Comparison of ENCODE assay signal across 30 cellular contexts in the genomic region with DNA sequence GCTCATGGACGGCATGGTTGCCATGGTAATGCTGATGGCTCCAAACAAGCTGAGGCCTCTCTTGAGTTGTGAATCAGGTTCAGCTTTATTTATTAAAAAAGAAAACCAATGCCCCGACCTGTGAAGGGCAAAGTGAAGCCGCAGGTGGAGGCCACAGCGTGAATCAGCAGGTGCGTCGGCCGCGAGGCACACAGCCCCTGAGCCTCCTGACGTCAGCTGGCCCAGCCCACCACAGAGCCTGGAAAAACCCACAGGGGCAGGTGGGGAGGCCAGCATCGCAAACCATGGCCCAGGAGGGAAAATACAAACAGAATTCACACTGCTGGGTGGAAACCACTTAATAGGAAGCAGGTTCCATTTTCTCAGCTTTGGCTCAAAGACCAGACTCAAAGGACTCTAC. TPM values are rescaled to one million over a fixed set of nuclear protein-coding genes. Genes with fewer than 3 reads are reported as not detected.
A peak's percentile ranks its signal among the peaks of the same experiment; 100 is the strongest.
DNase-seq lines count a peak whose midpoint lies in the region; ATAC-seq, FAIRE-seq and TF ChIP-seq lines count a peak whose summit lies in the region.
"Had no signal": no experiment of that assay in that cellular context is flagged by ENCODE, and none has a peak within 500 bp of the region (broad histone marks: within the 10 kb centered on the region; RNA-seq: fewer than 3 reads in every experiment).

No MANE protein-coding gene starts in this region.

- H3K79me2 ChIP-seq in K562 (ENCODE audit: control insufficient read depth, insufficient read depth, low read length), result no peaks in the 10 kb centered on the region
- H3K79me2 ChIP-seq: hepatocyte had no signal

- 0 out of 2 replicates have a peak overlapping the region, but pooled peaks have one; percentile 8 for H2AFZ ChIP-seq in K562 (ENCODE audit: low read depth, low read length)
- H2AFZ ChIP-seq: hepatocyte had no signal

- BruUV-seq in K562 (replicated peaks; lab: Mats Ljungman, UMichigan), result no TSS peak

- no peak overlapping the region for H3K4me3 ChIP-seq in K562
- H3K4me3 ChIP-seq: BLaER1, hepatocyte, left ventricle myocardium inferior, Peyer's patch, uterus had no signal

- no peaks in the 10 kb centered on the region for H3K27me3 Mint-ChIP-seq in stimulated activated naive CD8-positive, alpha-beta T cell treated with anti-CD3 and anti-CD28 coated beads, Interleukin-15, amount 100 ng/mL, for 72 hours
- no peaks in the 10 kb centered on the region for H3K27me3 Mint-ChIP-seq in type B pancreatic cell

- H3K27ac Mint-ChIP-seq in stimulated activated naive CD8-positive, alpha-beta T cell treated with anti-CD3 and anti-CD28 coated beads, Interleukin-15, amount 100 ng/mL, for 72 hours, result no peak overlapping the region
- peak overlapping the region; percentile 39 for H3K27ac Mint-ChIP-seq in type B pancreatic cell
- H3K27ac Mint-ChIP-seq: activated naive CD8-positive, alpha-beta T cell treated with anti-CD3 and anti-CD28 coated beads, Interleukin-2, amount 10 ng/mL, durations not matched to agents 7 days and 5 days; activated T-helper 17 cell treated with anti-CD3 and anti-CD28 coated beads, Interleukin-2, amount 50 U/mL, for 72 hours; immature natural killer cell had no signal

- POLR2A ChIA-PET in K562 (lab: Yijun Ruan, JAX), result interaction anchor here (0.9 to 1.7 kb wide), 3 partner anchors 11 to 26 kb away, joined by 3 to 7 read pairs (median 4); no protein-coding TSS in a partner anchor

- H3K4me3 Mint-ChIP-seq in stimulated activated naive CD8-positive, alpha-beta T cell treated with anti-CD3 and anti-CD28 coated beads, Interleukin-15, amount 100 ng/mL, for 72 hours, result no peak overlapping the region
- no peak overlapping the region for H3K4me3 Mint-ChIP-seq in type B pancreatic cell
- H3K4me3 Mint-ChIP-seq: activated naive CD8-positive, alpha-beta T cell treated with anti-CD3 and anti-CD28 coated beads, Interleukin-2, amount 10 ng/mL, durations not matched to agents 7 days and 5 days; activated T-helper 17 cell treated with anti-CD3 and anti-CD28 coated beads, Interleukin-2, amount 50 U/mL, for 72 hours; immature natural killer cell; neural crest cell had no signal

- peak overlapping the region in 1 of 2 experiments; percentile 12; a peak in 1 of 4 replicates for H3K9ac ChIP-seq in K562 (ENCODE audit: insufficient read depth in 1 of 2, low read depth in 2 of 2, low read length in 2 of 2)
- H3K9ac ChIP-seq: BLaER1 had no signal

- no peak overlapping the region for H3K4me2 ChIP-seq in K562 (ENCODE audit: insufficient read depth, low read length)
- H3K4me2 ChIP-seq: BLaER1, hepatocyte had no signal

- no peaks in the 10 kb centered on the region for H3K27me3 ChIP-seq in K562 (ENCODE audit: control insufficient read depth in 2 of 2, insufficient read depth in 2 of 2, low read length in 2 of 2)
- H3K27me3 ChIP-seq: BLaER1, hepatocyte, Peyer's patch, uterus had no signal

- H4K20me1 ChIP-seq in K562 (replicated peaks; ENCODE audit: control insufficient read depth, insufficient read depth, low read length), result no peaks in the 10 kb centered on the region
- H4K20me1 ChIP-seq: BLaER1 had no signal

- 64% methylated on average over 9 of the region's 10 CpGs for WGBS in K562 (ENCODE audit: insufficient coverage, low coverage, missing lambda C conversion rate)

- FAIRE-seq in K562 (lab: Jason Lieb, UNC), result no peak
- FAIRE-seq: G401.6, GM18507 had no signal

- no peak for TF ChIP-seq RAD21 in K562 (CRISPR knock-in tag; conservative IDR thresholded peaks at IDR 0.05 in 1 of 2, IDR thresholded peaks at IDR 0.05 in 1 of 2)

- no peak for TF ChIP-seq EP300 in K562 (IDR thresholded peaks at IDR 0.05; ENCODE audit: low read length)

- no peak for TF ChIP-seq CTCF in K562 (IDR thresholded peaks at IDR 0.05 in 2 of 3, conservative IDR thresholded peaks at IDR 0.05 in 1 of 3; ENCODE audit: insufficient read depth in 2 of 3, low read depth in 1 of 3, low read length in 3 of 3)
- no peak for TF ChIP-seq CTCF in type B pancreatic cell (conservative IDR thresholded peaks at IDR 0.05)

- no peak overlapping the region for H3K27ac ChIP-seq in K562 (ENCODE audit: extremely low read depth, low read depth, low read length)
- H3K27ac ChIP-seq: BLaER1, hepatocyte, left ventricle myocardium inferior, Peyer's patch, uterus, WERI-Rb-1 had no signal

- no peaks in the 10 kb centered on the region for H3K9me3 Mint-ChIP-seq in stimulated activated naive CD8-positive, alpha-beta T cell treated with anti-CD3 and anti-CD28 coated beads, Interleukin-15, amount 100 ng/mL, for 72 hours
- no peaks in the 10 kb centered on the region for H3K9me3 Mint-ChIP-seq in type B pancreatic cell
- H3K9me3 Mint-ChIP-seq: activated naive CD8-positive, alpha-beta T cell treated with anti-CD3 and anti-CD28 coated beads, Interleukin-2, amount 10 ng/mL, durations not matched to agents 7 days and 5 days; activated T-helper 17 cell treated with anti-CD3 and anti-CD28 coated beads, Interleukin-2, amount 50 U/mL, for 72 hours; immature natural killer cell had no signal

- CTCF ChIA-PET in K562 (lab: Yijun Ruan, JAX; ENCODE audit: low intra/inter-chr PET ratio), result no interaction called here

- H3K9me3 ChIP-seq in K562 (replicated peaks; ENCODE audit: control insufficient read depth, insufficient read depth, low read depth, low read length), result peaks cover 3% of the 10 kb centered on the region; the same call in 1 of the 2 replicates
- H3K9me3 ChIP-seq: left ventricle myocardium inferior, Peyer's patch, uterus had no signal

- no peaks in the 10 kb centered on the region for H3K36me3 Mint-ChIP-seq in type B pancreatic cell
- H3K36me3 Mint-ChIP-seq: activated naive CD8-positive, alpha-beta T cell treated with anti-CD3 and anti-CD28 coated beads, Interleukin-2, amount 10 ng/mL, durations not matched to agents 7 days and 5 days; immature natural killer cell had no signal

- no peaks in the 10 kb centered on the region for H3K4me1 Mint-ChIP-seq in stimulated activated naive CD8-positive, alpha-beta T cell treated with anti-CD3 and anti-CD28 coated beads, Interleukin-15, amount 100 ng/mL, for 72 hours
- peaks cover 5% of the 10 kb centered on the region for H3K4me1 Mint-ChIP-seq in type B pancreatic cell (ENCODE audit: unreplicated experiment)
- H3K4me1 Mint-ChIP-seq: activated naive CD8-positive, alpha-beta T cell treated with anti-CD3 and anti-CD28 coated beads, Interleukin-2, amount 10 ng/mL, durations not matched to agents 7 days and 5 days; activated T-helper 17 cell treated with anti-CD3 and anti-CD28 coated beads, Interleukin-2, amount 50 U/mL, for 72 hours; immature natural killer cell; neural crest cell had no signal

- no peaks in the 10 kb centered on the region for H3K36me3 ChIP-seq in K562 (ENCODE audit: control insufficient read depth, insufficient read depth, low read length)
- H3K36me3 ChIP-seq: BLaER1, left ventricle myocardium inferior, Peyer's patch, uterus, WERI-Rb-1 had no signal

- intact Hi-C loops in K562 (cut with micrococcal nuclease), result no loop called here

- no peak for TF ChIP-seq POLR2A in K562 (conservative IDR thresholded peaks at IDR 0.05)

- in situ Hi-C loops in K562 (cut with MboI), result no loop called here

- peak; percentile 13 for ATAC-seq in stimulated activated naive CD8-positive, alpha-beta T cell treated with anti-CD3 and anti-CD28 coated beads, Interleukin-15, Interleukin-2, amounts not matched to agents 100 U/mL and 50 U/mL, for 24 hours
- ATAC-seq in stimulated activated naive CD8-positive, alpha-beta T cell treated with anti-CD3 and anti-CD28 coated beads, Interleukin-15, amount 100 ng/mL, for 72 hours, result no peak
- ATAC-seq in K562 (no peak), GM19452 (IDR thresholded peaks at IDR 0.05; ENCODE audit: unreplicated experiment) (no peak), HG03520 (IDR thresholded peaks at IDR 0.05; ENCODE audit: unreplicated experiment) (no peak)
- ATAC-seq: activated T-helper 17 cell treated with anti-CD3 and anti-CD28 coated beads, Interleukin-2, amount 50 U/mL, for 72 hours had no signal

- no peak for DNase-seq in stimulated activated naive CD8-positive, alpha-beta T cell treated with anti-CD3 and anti-CD28 coated beads, Interleukin-15, Interleukin-2, amounts not matched to agents 100 U/mL and 50 U/mL, for 24 hours
- DNase-seq in stimulated activated naive CD8-positive, alpha-beta T cell treated with anti-CD3 and anti-CD28 coated beads, Interleukin-15, amount 100 ng/mL, for 72 hours, result no peak
- peak; percentile 77 for DNase-seq in NCI-H2227 treated with DMSO at 0.1 percent for 48 hours (lab: John Stamatoyannopoulos, UW)
- DNase-seq in K562 (ENCODE audit: extremely low read depth in 1 of 4, low spot score in 3 of 4), result no peak
- DNase-seq in type B pancreatic cell (ENCODE audit: extremely low spot score, unreplicated experiment), result no peak
- DNase-seq in 8988T, result no peak
- DNase-seq: ACHN; activated CD4-positive, alpha-beta T cell treated with anti-CD3 and anti-CD28 coated beads, Interleukin-2, amount 50 U/mL, for 1 hour; activated CD8-positive, alpha-beta memory T cell treated with anti-CD3 and anti-CD28 coated beads, Interleukin-2, amount 50 U/mL, for 4 hours; activated naive CD8-positive, alpha-beta T cell treated with anti-CD3 and anti-CD28 coated beads, Interleukin-2, amount 10 ng/mL, durations not matched to agents 7 days and 5 days; cerebellar nuclear complex; erythroblast; foreskin fibroblast; HCEC 1CT; immature natural killer cell; left ventricle myocardium inferior; NCI-H1048; NCI-H2171 treated with DMSO at 0.1 percent for 48 hours; NK-92 treated with Interleukin-12 subunit alpha and Interleukin-12 subunit beta, amount 100 ng/mL, for 24 hours; Peyer's patch; uterus; WERI-Rb-1 had no signal

- H3K9me1 ChIP-seq in K562 (ENCODE audit: control insufficient read depth, insufficient read depth, low read length), result no peaks in the 10 kb centered on the region

- H3K4me1 ChIP-seq in K562 (replicated peaks in 1 of 2; ENCODE audit: control insufficient read depth in 2 of 2, insufficient read depth in 2 of 2, low read length in 2 of 2), result peaks cover 8 to 9% of the 10 kb centered on the region in 2 experiments; a peak in 4 of 5 replicates
- H3K4me1 ChIP-seq: left ventricle myocardium inferior, Peyer's patch, uterus had no signal

RNA-seq across cellular contexts. Expression of a gene that starts 17.3 kb away (rescaled TPM):
- total RNA-seq in K562 (2011; cell fraction: chromatin; rRNA removed; ENCODE audit: low replicate concordance), result 19.2 and 27.7 TPM in 2 replicates
- 19.9 and 20.2 TPM in 2 replicates for total RNA-seq in K562 (2011; cell fraction: nucleolus; rRNA removed)
- total RNA-seq in K562 (2011; cell fraction: nucleoplasm; rRNA removed), result 24.8 and 32.7 TPM in 2 replicates
- total RNA-seq in K562 (2014; rRNA removed) (4.1 and 7.1 TPM in 2 replicates), K562 (2014; rRNA removed; fragmentation: Illumina TruSeq; extraction: Trizol) (3.7 and 5.2 TPM in 2 replicates), K562 (2015; rRNA removed; fragmentation: Illumina TruSeq; extraction: Trizol) (2.4 and 5.5 TPM in 2 replicates), K562 (2021) (24.9 and 27.6 TPM in 2 replicates), type B pancreatic cell (ENCODE audit: low replicate concordance) (9.8 and 20.8 TPM in 2 replicates)
- polyA plus RNA-seq in K562 (2011; rRNA removed) (1.3 and 3.0 TPM in 2 replicates), K562 (2014; fragmentation: Illumina TruSeq; extraction: Trizol) (16.2 and 20.5 TPM in 2 replicates), K562 (2014; fragmentation: Nextera tagmentation; extraction: Ambion mirVana) (1 to 10 TPM; 1.2 to 1.4 TPM), K562 (2014; rRNA removed) (4.9 and 5.3 TPM in 2 replicates)
- polyA plus RNA-seq in K562 (2011; cell fraction: cytosol; rRNA removed), result 2.3 and 2.9 TPM in 2 replicates
- polyA plus RNA-seq in K562 (2011; cell fraction: nucleus; rRNA removed), result 4.5 and 7.2 TPM in 2 replicates
- 17.1 and 21.9 TPM in 2 replicates for polyA plus RNA-seq in K562 (2012)
- polyA minus RNA-seq in K562 (2011; rRNA and poly(A)+ RNA removed), result 4.1 and 4.8 TPM in 2 replicates
- polyA minus RNA-seq in K562 (2011; cell fraction: cytosol; rRNA and poly(A)+ RNA removed), result 15.2 and 25.1 TPM in 2 replicates
- polyA minus RNA-seq in K562 (2011; cell fraction: nucleus; rRNA and poly(A)+ RNA removed), result 3.4 and 5.2 TPM in 2 replicates
- total RNA-seq: activated naive CD8-positive, alpha-beta T cell treated with anti-CD3 and anti-CD28 coated beads, Interleukin-2, amount 10 ng/mL, durations not matched to agents 7 days and 5 days; activated T-helper 17 cell treated with anti-CD3 and anti-CD28 coated beads, Interleukin-2, amount 50 U/mL, for 72 hours had no signal
- polyA plus RNA-seq: immature natural killer cell had no signal
